ENCODE assay signal across 8 cellular contexts in genomic region chr14:60064491-60065072, GRCh38. TPM values are rescaled to one million over a fixed set of nuclear protein-coding genes. Genes with fewer than 3 reads are reported as not detected.
DNase-seq lines count a peak whose midpoint lies in the region; ATAC-seq and TF ChIP-seq lines count a peak whose summit lies in the region.

No MANE protein-coding gene starts in this region.

- TF ChIP-seq CTCF in progenitor cell of endocrine pancreas (IDR thresholded peaks at IDR 0.05; ENCODE audit: unreplicated experiment), result peak; percentile 50

- H3K27ac Mint-ChIP-seq in progenitor cell of endocrine pancreas, result no peak overlapping the region
- H3K27ac Mint-ChIP-seq in stimulated activated effector memory CD8-positive, alpha-beta T cell treated with anti-CD3 and anti-CD28 coated beads, Interleukin-12 subunit alpha, Interleukin-12 subunit beta, amount 100 ng/mL, for 72 hours, result no peak overlapping the region

- no peaks in the 10 kb centered on the region for H3K27me3 Mint-ChIP-seq in progenitor cell of endocrine pancreas

- peak; percentile 22 for DNase-seq in D341Med (ENCODE audit: low spot score)
- peak; percentile 23 for DNase-seq in H4 (ENCODE audit: low spot score)
- DNase-seq in OCI-M1 (lab: John Stamatoyannopoulos, UW), result peak; percentile 67
- DNase-seq in erythroblast (lab: John Stamatoyannopoulos, UW), result peak; percentile 28 to 56
- no peak for DNase-seq in progenitor cell of endocrine pancreas (ENCODE audit: low spot score, unreplicated experiment)
- no peak for DNase-seq in stimulated activated effector memory CD8-positive, alpha-beta T cell treated with anti-CD3 and anti-CD28 coated beads, Interleukin-12 subunit alpha, Interleukin-12 subunit beta, amount 100 ng/mL, for 72 hours (ENCODE audit: low spot score in 2 of 2)
- no peak for DNase-seq in NCI-H187 (lab: John Stamatoyannopoulos, UW)

- H3K4me3 Mint-ChIP-seq in progenitor cell of endocrine pancreas (ENCODE audit: low read depth), result no peak overlapping the region
- no peak overlapping the region for H3K4me3 Mint-ChIP-seq in stimulated activated effector memory CD8-positive, alpha-beta T cell treated with anti-CD3 and anti-CD28 coated beads, Interleukin-12 subunit alpha, Interleukin-12 subunit beta, amount 100 ng/mL, for 72 hours

- no peaks in the 10 kb centered on the region for H3K36me3 Mint-ChIP-seq in progenitor cell of endocrine pancreas (ENCODE audit: insufficient read depth)
- no peaks in the 10 kb centered on the region for H3K36me3 Mint-ChIP-seq in stimulated activated effector memory CD8-positive, alpha-beta T cell treated with anti-CD3 and anti-CD28 coated beads, Interleukin-12 subunit alpha, Interleukin-12 subunit beta, amount 100 ng/mL, for 72 hours

- TF ChIP-seq POLR2A in erythroblast (IDR thresholded peaks at IDR 0.05; ENCODE audit: low read length), result no peak

- no peak for ATAC-seq in stimulated activated effector memory CD8-positive, alpha-beta T cell treated with anti-CD3 and anti-CD28 coated beads, Interleukin-12 subunit alpha, Interleukin-12 subunit beta, amount 100 ng/mL, for 72 hours
- ATAC-seq in GM18907 (IDR thresholded peaks at IDR 0.05; ENCODE audit: unreplicated experiment), result no peak

- no peaks in the 10 kb centered on the region for H3K4me1 Mint-ChIP-seq in progenitor cell of endocrine pancreas (ENCODE audit: low read depth)
- H3K4me1 Mint-ChIP-seq in stimulated activated effector memory CD8-positive, alpha-beta T cell treated with anti-CD3 and anti-CD28 coated beads, Interleukin-12 subunit alpha, Interleukin-12 subunit beta, amount 100 ng/mL, for 72 hours, result no peaks in the 10 kb centered on the region

- H3K9me3 Mint-ChIP-seq in progenitor cell of endocrine pancreas (ENCODE audit: low read depth), result no peaks in the 10 kb centered on the region
- no peaks in the 10 kb centered on the region for H3K9me3 Mint-ChIP-seq in stimulated activated effector memory CD8-positive, alpha-beta T cell treated with anti-CD3 and anti-CD28 coated beads, Interleukin-12 subunit alpha, Interleukin-12 subunit beta, amount 100 ng/mL, for 72 hours

RNA-seq across cellular contexts. Expression of gene PCNX4, which starts 27.1 kb away (rescaled TPM):
- 48.6 and 65.4 TPM in 2 replicates for total RNA-seq in H4 (2014; rRNA removed; shearing (Covaris generic))
- total RNA-seq in progenitor cell of endocrine pancreas, result 78.0 and 85.2 TPM in 2 replicates

Comparison
In these comparisons a context has a peak if more than half of its experiments do, and no peak if none do; other contexts are left out.
1. DNase-seq: peak in D341Med (single experiment), H4 (single experiment), OCI-M1 (single experiment) and erythroblast (2 of 2); none in progenitor cell of endocrine pancreas (single experiment), stimulated activated effector memory CD8-positive, alpha-beta T cell treated with anti-CD3 and anti-CD28 coated beads, Interleukin-12 subunit alpha, Interleukin-12 subunit beta, amount 100 ng/mL, for 72 hours (0 of 2) and NCI-H187 (0 of 2).